Comparison of ENCODE assay signal across 11 cellular contexts in the genomic region with DNA sequence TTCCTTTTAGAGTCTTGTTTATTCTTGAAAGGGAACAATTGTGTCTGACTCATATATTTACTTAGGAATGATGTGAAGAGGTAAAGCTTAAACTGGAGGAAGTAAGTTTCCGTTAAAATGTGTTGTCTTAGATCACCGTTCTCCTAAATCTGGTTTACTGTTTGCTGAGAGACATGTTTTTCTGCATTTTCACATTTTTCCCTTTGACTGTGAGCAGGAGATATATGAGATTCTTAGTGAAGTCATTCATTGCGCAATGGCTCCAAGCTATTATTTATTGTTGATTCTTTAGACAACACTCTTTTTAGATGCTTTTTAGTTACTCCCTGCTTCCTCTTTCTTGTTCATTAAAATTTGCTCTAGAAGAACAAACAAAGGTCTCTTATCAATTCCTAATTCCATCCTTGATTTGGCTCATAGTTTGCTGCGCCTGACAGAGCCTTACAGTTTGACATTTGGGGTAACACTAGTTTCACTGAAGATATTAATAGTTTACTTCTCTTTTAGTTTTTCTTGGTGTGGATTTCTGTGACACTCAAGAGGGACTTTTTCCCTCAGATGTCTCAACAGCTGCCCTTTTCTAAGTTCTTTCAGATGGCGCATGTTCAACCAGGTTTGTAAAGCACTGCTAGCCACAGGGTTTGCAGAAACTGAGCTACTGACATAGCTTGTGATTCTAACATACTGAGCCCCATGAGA. TPM values are rescaled to one million over a fixed set of nuclear protein-coding genes. Genes with fewer than 3 reads are reported as not detected.
DNase-seq lines count a peak whose midpoint lies in the region; ATAC-seq and TF ChIP-seq lines count a peak whose summit lies in the region.
"Had no signal": no experiment of that assay in that cellular context is flagged by ENCODE, and none has a peak within 500 bp of the region (broad histone marks: within the 10 kb centered on the region; RNA-seq: fewer than 3 reads in every experiment).

No MANE protein-coding gene starts in this region.

- intact Hi-C loops in OCI-LY7 (cut with micrococcal nuclease; ENCODE audit: unreplicated experiment) (loop anchor here (1.0 kb wide), 1 partner anchor 8 kb away; no protein-coding TSS in a partner anchor), tibial artery (cut with DNase I; ENCODE audit: low total_unique reads) (no loop called here)
- intact Hi-C loops in CD8-positive, alpha-beta T cell (cut with DNase I, micrococcal nuclease) = no loop called here

- peak overlapping the region; percentile 80 for H3K4me2 ChIP-seq in OCI-LY7 (ENCODE audit: low read length)

- H4K20me1 ChIP-seq in OCI-LY7 (ENCODE audit: insufficient read depth, low read length) = no peaks in the 10 kb centered on the region

- peaks cover 49% of the 10 kb centered on the region for H3K4me1 Mint-ChIP-seq in activated T-cell treated with anti-CD3 and anti-CD28 coated beads, Interleukin-2, amount 50 U/mL, for 72 hours (ENCODE audit: low read depth)
- peaks cover 6% of the 10 kb centered on the region for H3K4me1 Mint-ChIP-seq in CD8-positive, alpha-beta T cell (ENCODE audit: low read depth)

- H3K27me3 Mint-ChIP-seq in activated T-cell treated with anti-CD3 and anti-CD28 coated beads, Interleukin-2, amount 50 U/mL, for 72 hours (ENCODE audit: low read depth) = no peaks in the 10 kb centered on the region
- no peaks in the 10 kb centered on the region for H3K27me3 Mint-ChIP-seq in CD8-positive, alpha-beta T cell (ENCODE audit: low read depth)

- H3K9me2 ChIP-seq in OCI-LY7 (ENCODE audit: insufficient read depth, low read length) = no peaks in the 10 kb centered on the region

- peaks cover 87% of the 10 kb centered on the region for H3K79me2 ChIP-seq in OCI-LY7 (ENCODE audit: insufficient read depth, low read depth, low read length)

- no peaks in the 10 kb centered on the region for H3K9me3 Mint-ChIP-seq in activated T-cell treated with anti-CD3 and anti-CD28 coated beads, Interleukin-2, amount 50 U/mL, for 72 hours
- no peaks in the 10 kb centered on the region for H3K9me3 Mint-ChIP-seq in CD8-positive, alpha-beta T cell

- TF ChIP-seq CTCF in OCI-LY7 (conservative IDR thresholded peaks at IDR 0.05; ENCODE audit: low read length) (no peak), omental fat pad (IDR thresholded peaks at IDR 0.05) (no peak), tibial artery (IDR thresholded peaks at IDR 0.05) (no peak)
- TF ChIP-seq CTCF in CD8-positive, alpha-beta T cell (IDR thresholded peaks at IDR 0.05) = no peak

- peak overlapping the region; percentile 99 for H3K27ac ChIP-seq in OCI-LY7 (ENCODE audit: low read depth, low read length, poor library complexity, severe bottlenecking)
- no peak overlapping the region for H3K27ac ChIP-seq in tibial artery
- H3K27ac ChIP-seq in CD8-positive, alpha-beta T cell (ENCODE audit: low read depth, low read length) = no peak overlapping the region
- H3K27ac ChIP-seq: prostate gland had no signal

- H3K36me3 Mint-ChIP-seq in activated T-cell treated with anti-CD3 and anti-CD28 coated beads, Interleukin-2, amount 50 U/mL, for 72 hours (ENCODE audit: insufficient read depth in 2 of 2) = peaks cover 5% of the 10 kb centered on the region in 2 donors
- H3K36me3 Mint-ChIP-seq in CD8-positive, alpha-beta T cell = no peaks in the 10 kb centered on the region

- CTCF ChIA-PET in OCI-LY7 (lab: Charles Lee; ENCODE audit: unreplicated experiment) = interaction anchor here (0.7 to 1.0 kb wide), 2 partner anchors 21 to 71 kb away, joined by 3 to 4 read pairs; no protein-coding TSS in a partner anchor
- CTCF ChIA-PET in CD8-positive, alpha-beta T cell (lab: Charles Lee) = interaction anchor here (0.7 to 2.1 kb wide), 3 partner anchors 14 to 87 kb away, joined by 3 to 10 read pairs (median 8); no protein-coding TSS in a partner anchor

- no peak overlapping the region for H2AFZ ChIP-seq in OCI-LY7 (ENCODE audit: low read length)

- no peak overlapping the region for H3K27ac Mint-ChIP-seq in activated T-cell treated with anti-CD3 and anti-CD28 coated beads, Interleukin-2, amount 50 U/mL, for 72 hours
- no peak overlapping the region for H3K27ac Mint-ChIP-seq in CD8-positive, alpha-beta T cell

- ATAC-seq in GM18907 (IDR thresholded peaks at IDR 0.05; ENCODE audit: unreplicated experiment) (peak; percentile 65), HG02870 (IDR thresholded peaks at IDR 0.05; ENCODE audit: unreplicated experiment) (peak; percentile 72), omental fat pad (ENCODE audit: low FRiP score) (peak; percentile 57)
- ATAC-seq in activated T-cell treated with anti-CD3 and anti-CD28 coated beads, Interleukin-2, amount 50 U/mL, for 72 hours (replicated peaks in 1 of 2) = no peak
- no peak for ATAC-seq in CD8-positive, alpha-beta T cell

- H3K4me3 ChIP-seq in OCI-LY7 (ENCODE audit: low read depth, low read length, poor library complexity, severe bottlenecking) = peak overlapping the region; percentile 42
- no peak overlapping the region for H3K4me3 ChIP-seq in tibial artery
- no peak overlapping the region for H3K4me3 ChIP-seq in CD8-positive, alpha-beta T cell (ENCODE audit: low read depth, low read length)
- H3K4me3 ChIP-seq: prostate gland had no signal

- TSS peak; percentile 2 for BruUV-seq in OCI-LY7 (replicated peaks; lab: Mats Ljungman, UMichigan)

- H3K27me3 ChIP-seq in tibial artery = no peaks in the 10 kb centered on the region
- H3K27me3 ChIP-seq in CD8-positive, alpha-beta T cell (ENCODE audit: insufficient read depth, low read length) = no peaks in the 10 kb centered on the region

- H3K36me3 ChIP-seq in OCI-LY7 (ENCODE audit: insufficient read depth, low read length) (peaks cover 59% of the 10 kb centered on the region), tibial artery (no peaks in the 10 kb centered on the region)
- H3K36me3 ChIP-seq in CD8-positive, alpha-beta T cell (ENCODE audit: insufficient read depth, low read length) = no peaks in the 10 kb centered on the region
- H3K36me3 ChIP-seq: prostate gland had no signal

- POLR2A ChIA-PET in OCI-LY7 (lab: Charles Lee) = interaction anchor here (0.7 to 8.5 kb wide), 16 partner anchors 10 to 736 kb away, joined by 3 to 136 read pairs (median 8); a partner anchor contains a TSS
- POLR2A ChIA-PET in CD8-positive, alpha-beta T cell (lab: Charles Lee) = no interaction called here

- peaks cover 100% of the 10 kb centered on the region for H3K4me1 ChIP-seq in OCI-LY7 (ENCODE audit: insufficient read depth, low read length, poor library complexity, severe bottlenecking)
- H3K4me1 ChIP-seq in tibial artery = no peaks in the 10 kb centered on the region
- H3K4me1 ChIP-seq in CD8-positive, alpha-beta T cell (ENCODE audit: insufficient read depth, low read length) = no peaks in the 10 kb centered on the region
- H3K4me1 ChIP-seq: prostate gland had no signal

- peak overlapping the region in 1 of 2 donors; percentile 4 for H3K4me3 Mint-ChIP-seq in activated T-cell treated with anti-CD3 and anti-CD28 coated beads, Interleukin-2, amount 50 U/mL, for 72 hours
- no peak overlapping the region for H3K4me3 Mint-ChIP-seq in CD8-positive, alpha-beta T cell

- DNase-seq in OCI-LY7 (ENCODE audit: low spot score) (peak; percentile 92), omental fat pad (ENCODE audit: low spot score) (no peak), tibial artery (no peak), superior temporal gyrus (ENCODE audit: extremely low spot score) (no peak)
- DNase-seq in activated T-cell treated with anti-CD3 and anti-CD28 coated beads, Interleukin-2, amount 50 U/mL, for 72 hours = no peak
- no peak for DNase-seq in CD8-positive, alpha-beta T cell
- DNase-seq: central memory CD4-positive, alpha-beta T cell; NCI-H2081 treated with DMSO at 0.1 percent for 48 hours had no signal

- H3K9me3 ChIP-seq in OCI-LY7 (ENCODE audit: low read length) (0 out of 2 replicates have a peak, but pooled peaks cover 4% of the 10 kb centered on the region), tibial artery (no peaks in the 10 kb centered on the region)
- no peaks in the 10 kb centered on the region for H3K9me3 ChIP-seq in CD8-positive, alpha-beta T cell (ENCODE audit: low read length)
- H3K9me3 ChIP-seq: prostate gland had no signal

RNA-seq across cellular contexts. Expression of a gene that starts 11.4 kb away (rescaled TPM):
- 68.4 and 73.3 TPM in 2 replicates for total RNA-seq in OCI-LY7 (2014; rRNA removed; shearing (Covaris generic))
- total RNA-seq in OCI-LY7 (2022) = 106 and 114 TPM in 2 replicates
- 1 to 10 TPM in 1 of 4 donors, under 1 TPM in 1, not detected in 2; 0.84 to 2.2 TPM for total RNA-seq in omental fat pad
- 10 to 100 TPM; 11.5 to 13.8 TPM for total RNA-seq in activated T-cell treated with anti-CD3 and anti-CD28 coated beads, Interleukin-2, amount 50 U/mL, for 72 hours
- total RNA-seq in CD8-positive, alpha-beta T cell = 1 to 10 TPM; 1.1 to 1.4 TPM
- total RNA-seq: prostate gland had no signal

RNA-seq across cellular contexts. Expression of a gene that starts 39.2 kb away (rescaled TPM):
- total RNA-seq in OCI-LY7 (2014; rRNA removed; shearing (Covaris generic)) = 12.3 and 13.7 TPM in 2 replicates
- 9.7 and 10.3 TPM in 2 replicates for total RNA-seq in OCI-LY7 (2022)
- 10 to 100 TPM; 10.0 to 36.3 (median 17.0) TPM for total RNA-seq in omental fat pad
- 100 to 1,000 TPM; 126 to 158 TPM for total RNA-seq in activated T-cell treated with anti-CD3 and anti-CD28 coated beads, Interleukin-2, amount 50 U/mL, for 72 hours
- 100 to 1,000 TPM; 502 to 504 TPM for total RNA-seq in CD8-positive, alpha-beta T cell

RNA-seq across cellular contexts. Expression of a gene that starts 52.0 kb away (rescaled TPM):
- total RNA-seq in OCI-LY7 (2014; rRNA removed; shearing (Covaris generic)) = 56.9 and 59.6 TPM in 2 replicates
- 146 and 177 TPM in 2 replicates for total RNA-seq in OCI-LY7 (2022)
- 10 to 100 TPM; 10.4 to 20.5 (median 14.8) TPM for total RNA-seq in omental fat pad
- total RNA-seq in activated T-cell treated with anti-CD3 and anti-CD28 coated beads, Interleukin-2, amount 50 U/mL, for 72 hours = 100 to 1,000 TPM; 269 to 293 TPM
- 100 to 1,000 TPM; 182 to 188 TPM for total RNA-seq in CD8-positive, alpha-beta T cell

Comparison
In these comparisons a context has a peak if more than half of its experiments do, and no peak if none do; other contexts are left out.
1. ATAC-seq: peak in GM18907 (single experiment), HG02870 (single experiment) and omental fat pad (single experiment); none in activated T-cell treated with anti-CD3 and anti-CD28 coated beads, Interleukin-2, amount 50 U/mL, for 72 hours (0 of 2) and CD8-positive, alpha-beta T cell (single experiment).
2. RNA of a gene that starts 11.4 kb away (total RNA-seq): 68.4 to 114 TPM in OCI-LY7; 11.5 to 13.8 TPM in activated T-cell treated with anti-CD3 and anti-CD28 coated beads, Interleukin-2, amount 50 U/mL, for 72 hours, 1.1 to 1.4 TPM in CD8-positive, alpha-beta T cell and 0.84 to 2.2 TPM in omental fat pad; every median in the first group is over 4 times any median in the second.